Comparison of ENCODE assay signal across 12 cellular contexts in the genomic region with DNA sequence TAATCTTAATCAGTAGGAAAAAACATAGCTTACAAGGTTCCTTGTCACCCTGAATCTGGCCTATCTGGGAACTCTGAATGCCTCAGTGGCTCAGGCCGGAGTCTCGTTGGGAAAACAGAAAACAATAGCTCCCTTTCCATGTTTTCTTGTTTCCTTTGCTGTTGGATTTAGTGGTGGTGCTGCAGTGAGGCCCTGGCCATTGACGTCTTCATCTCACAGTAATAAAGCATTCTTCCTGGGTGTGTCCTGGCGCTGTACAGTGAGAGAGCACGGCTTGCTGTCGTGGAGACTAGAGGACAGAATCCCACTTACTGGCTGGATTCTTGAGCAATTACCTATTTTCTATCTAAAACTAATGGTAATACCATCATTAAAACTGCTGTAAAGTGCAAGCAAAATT. TPM values are rescaled to one million over a fixed set of nuclear protein-coding genes. Genes with fewer than 3 reads are reported as not detected.
DNase-seq lines count a peak whose midpoint lies in the region; ATAC-seq and TF ChIP-seq lines count a peak whose summit lies in the region.
"Had no signal": no experiment of that assay in that cellular context is flagged by ENCODE, and none has a peak within 500 bp of the region (broad histone marks: within the 10 kb centered on the region; RNA-seq: fewer than 3 reads in every experiment).

No MANE protein-coding gene starts in this region.

- no peaks in the 10 kb centered on the region for H3K9me2 ChIP-seq in Karpas-422 (replicated peaks; ENCODE audit: insufficient read depth, low read length)

- POLR2A ChIA-PET in A673 (lab: Charles Lee; ENCODE audit: low non-redundant PET): no interaction called here

- TF ChIP-seq CTCF in A673 (conservative IDR thresholded peaks at IDR 0.05; ENCODE audit: low read depth, low read length): no peak

- DNase-seq in NCI-H1092 treated with DMSO at 0.1 percent for 48 hours (lab: John Stamatoyannopoulos, UW): peak; percentile 27
- no peak for DNase-seq in NCI-H1092 (lab: John Stamatoyannopoulos, UW)
- DNase-seq in Karpas-422: no peak
- DNase-seq in activated naive CD8-positive, alpha-beta T cell treated with anti-CD3 and anti-CD28 coated beads for 36 hours: no peak
- no peak for DNase-seq in naive B cell
- no peak for DNase-seq in ecto neural progenitor cell (ENCODE audit: low spot score)
- no peak for DNase-seq in A673 (ENCODE audit: low spot score)

- H3K36me3 ChIP-seq in Karpas-422 (ENCODE audit: insufficient read depth, low read length) (no peaks in the 10 kb centered on the region), A673 (ENCODE audit: insufficient read depth, low read length, poor library complexity, severe bottlenecking) (no peaks in the 10 kb centered on the region)
- H3K36me3 ChIP-seq: right atrium auricular region, thoracic aorta had no signal

- intact Hi-C loops in A673 (cut with micrococcal nuclease; ENCODE audit: unreplicated experiment): no loop called here

- peak overlapping the region; percentile 100 for H3K27ac Mint-ChIP-seq in activated naive CD8-positive, alpha-beta T cell treated with anti-CD3 and anti-CD28 coated beads for 36 hours
- H3K27ac Mint-ChIP-seq in naive B cell: peak overlapping the region; percentile 70 to 100 (median 90)

- no peak overlapping the region for H2AFZ ChIP-seq in Karpas-422 (ENCODE audit: low read length)

- H3K27ac ChIP-seq in Karpas-422 (ENCODE audit: low read length) (no peak overlapping the region), A673 (ENCODE audit: low read depth, low read length, poor library complexity, severe bottlenecking) (no peak overlapping the region)
- H3K27ac ChIP-seq: 22Rv1, epithelial cell of prostate, right atrium auricular region, thoracic aorta had no signal

- H3K9me3 ChIP-seq in Karpas-422 (ENCODE audit: low read length): no peaks in the 10 kb centered on the region
- H3K9me3 ChIP-seq in A673 (ENCODE audit: low read depth, low read length, poor library complexity, severe bottlenecking): no peaks in the 10 kb centered on the region
- H3K9me3 ChIP-seq: right atrium auricular region, thoracic aorta had no signal

- H3K4me1 ChIP-seq in Karpas-422 (ENCODE audit: low read length) (peaks cover 15% of the 10 kb centered on the region), A673 (ENCODE audit: insufficient read depth, low read length, poor library complexity, severe bottlenecking) (peaks cover 18% of the 10 kb centered on the region)

- CTCF ChIA-PET in A673 (lab: Charles Lee): no interaction called here

- H3K9ac ChIP-seq in Karpas-422 (ENCODE audit: low read length): no peak overlapping the region

- peak overlapping the region; percentile 33 for H3K4me3 Mint-ChIP-seq in activated naive CD8-positive, alpha-beta T cell treated with anti-CD3 and anti-CD28 coated beads for 36 hours
- peak overlapping the region; percentile 26 to 98 (median 58) for H3K4me3 Mint-ChIP-seq in naive B cell

- peaks cover 55% of the 10 kb centered on the region for H3K4me1 Mint-ChIP-seq in activated naive CD8-positive, alpha-beta T cell treated with anti-CD3 and anti-CD28 coated beads for 36 hours
- H3K4me1 Mint-ChIP-seq in naive B cell: peaks cover 33 to 43% (median 41%) of the 10 kb centered on the region in 3 donors

- H4K20me1 ChIP-seq in Karpas-422 (ENCODE audit: insufficient read depth, low read depth, low read length): no peaks in the 10 kb centered on the region

- H3K4me3 ChIP-seq in Karpas-422 (ENCODE audit: low read length) (no peak overlapping the region), A673 (ENCODE audit: low read depth, low read length, poor library complexity, severe bottlenecking) (no peak overlapping the region)
- H3K4me3 ChIP-seq: right atrium auricular region, thoracic aorta had no signal

- H3K27me3 ChIP-seq in Karpas-422 (ENCODE audit: low read length) (no peaks in the 10 kb centered on the region), A673 (replicated peaks; ENCODE audit: insufficient read depth, low read depth, low read length, poor library complexity) (peaks cover 20% of the 10 kb centered on the region)
- H3K27me3 ChIP-seq: right atrium auricular region had no signal

- H3K36me3 Mint-ChIP-seq in activated naive CD8-positive, alpha-beta T cell treated with anti-CD3 and anti-CD28 coated beads for 36 hours: peaks cover 33% of the 10 kb centered on the region
- peaks cover 0 to 7% of the 10 kb centered on the region in 2 donors for H3K36me3 Mint-ChIP-seq in naive B cell

- ATAC-seq in naive B cell (ENCODE audit: low read depth in 2 of 2) (no peak), GM21381 (IDR thresholded peaks at IDR 0.05; ENCODE audit: unreplicated experiment) (no peak)

- H3K79me2 ChIP-seq in Karpas-422 (ENCODE audit: low read length): no peaks in the 10 kb centered on the region

- H3K9me3 Mint-ChIP-seq in activated naive CD8-positive, alpha-beta T cell treated with anti-CD3 and anti-CD28 coated beads for 36 hours: no peaks in the 10 kb centered on the region
- H3K9me3 Mint-ChIP-seq in naive B cell: no peaks in the 10 kb centered on the region

- peak overlapping the region; percentile 36 for H3K4me2 ChIP-seq in Karpas-422 (ENCODE audit: low read depth, low read length, poor library complexity, severe bottlenecking)

- peaks cover 6% of the 10 kb centered on the region for H3K27me3 Mint-ChIP-seq in activated naive CD8-positive, alpha-beta T cell treated with anti-CD3 and anti-CD28 coated beads for 36 hours
- no peaks in the 10 kb centered on the region for H3K27me3 Mint-ChIP-seq in naive B cell

- no TSS peak for BruUV-seq in A673 (replicated peaks; lab: Mats Ljungman, UMichigan)

RNA-seq across cellular contexts. Expression of a gene that starts 1.3 kb away (rescaled TPM):
- 4.4 TPM in 1 of 2 replicates, not detected in the other for total RNA-seq in Karpas-422 (2014; rRNA removed; shearing (Covaris generic); ENCODE audit: low replicate concordance)
- 100 to 1,000 TPM; 136 to 142 TPM for total RNA-seq in activated naive CD8-positive, alpha-beta T cell treated with anti-CD3 and anti-CD28 coated beads for 36 hours
- polyA plus RNA-seq in naive B cell (ENCODE audit: low read depth in 6 of 6): 10 to 100 TPM; 27.8 to 59.5 (median 46.3) TPM
- 0.11 and 0.32 TPM in 2 replicates for total RNA-seq in A673 (2021)

Comparison
In these comparisons a context has a peak if more than half of its experiments do, and no peak if none do; other contexts are left out.
1. RNA of a gene that starts 1.3 kb away (total RNA-seq): 136 to 142 TPM in activated naive CD8-positive, alpha-beta T cell treated with anti-CD3 and anti-CD28 coated beads for 36 hours; 0.11 to 0.32 TPM in A673 and 4.4 TPM in Karpas-422; every median in the first group is over 10 times any median in the second.